Comparison of ENCODE assay signal across 8 cellular contexts in the genomic region with DNA sequence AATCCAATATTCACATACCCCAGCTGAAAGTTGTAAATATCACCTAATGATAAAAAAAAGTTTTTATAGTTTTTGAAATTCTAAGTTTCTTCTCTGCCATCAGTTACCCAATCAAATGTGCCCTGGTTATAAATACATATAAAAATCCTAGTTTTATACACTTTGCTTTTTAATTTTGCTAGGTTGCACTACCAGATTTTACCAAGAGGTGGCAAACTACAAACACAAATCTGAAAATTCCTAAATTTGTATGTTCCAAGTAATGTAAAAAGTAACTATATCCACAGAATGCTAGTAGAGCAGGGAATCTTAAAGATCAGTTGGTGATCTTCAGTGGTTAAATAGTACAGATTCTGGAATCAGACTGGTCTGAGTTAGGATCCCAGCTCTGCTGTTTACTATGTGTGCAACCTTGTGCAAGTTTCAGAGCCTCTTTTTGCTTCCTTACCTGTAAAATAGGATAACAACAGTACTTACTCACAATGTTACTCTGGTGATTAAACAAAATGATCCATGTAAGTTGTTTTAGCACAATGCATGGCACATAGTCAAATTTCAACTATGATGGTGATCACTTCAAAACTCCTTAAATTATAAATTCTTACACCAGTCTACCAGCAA. TPM values are rescaled to one million over a fixed set of nuclear protein-coding genes. Genes with fewer than 3 reads are reported as not detected.
DNase-seq lines count a peak whose midpoint lies in the region; ATAC-seq and TF ChIP-seq lines count a peak whose summit lies in the region.

No MANE protein-coding gene starts in this region.

- peak overlapping the region; percentile 40 for H2BK5ac ChIP-seq in IMR-90 (ENCODE audit: low read depth, low read length, poor library complexity, severe bottlenecking)

- H4K20me1 ChIP-seq in IMR-90 (ENCODE audit: insufficient read depth, low read length), result peaks cover 38% of the 10 kb centered on the region

- POLR2A ChIA-PET in IMR-90 (lab: Charles Lee; ENCODE audit: unreplicated experiment), result interaction anchor here (0.6 kb wide), 1 partner anchor 209 kb away, joined by 3 read pairs; no protein-coding TSS in a partner anchor

- H3K27me3 ChIP-seq in IMR-90 (ENCODE audit: control insufficient read depth, insufficient read depth, low read length), result no peaks in the 10 kb centered on the region
- no peaks in the 10 kb centered on the region for H3K27me3 ChIP-seq in brain microvascular endothelial cell (replicated peaks)
- H3K27me3 ChIP-seq in HAP-1 (ENCODE audit: low read depth), result no peaks in the 10 kb centered on the region

- CTCF ChIA-PET in IMR-90 (lab: Yijun Ruan, JAX), result interaction anchor here (0.6 to 1.3 kb wide), 4 partner anchors 17 to 212 kb away, joined by 3 to 10 read pairs (median 3); no protein-coding TSS in a partner anchor

- H3K9me3 ChIP-seq in IMR-90 (ENCODE audit: control insufficient read depth, insufficient read depth, low read length) (no peaks in the 10 kb centered on the region), HAP-1 (no peaks in the 10 kb centered on the region)

- no peak overlapping the region for H3K18ac ChIP-seq in IMR-90 (ENCODE audit: low read depth, low read length)

- dilution Hi-C loops in IMR-90 (cut with HindIII; ENCODE audit: low sequenced_read_pairs, unreplicated experiment), result no loop called here

- H3K27ac ChIP-seq in IMR-90 (ENCODE audit: insufficient read depth, low read length) (no peak overlapping the region), brain microvascular endothelial cell (no peak overlapping the region)

- TF ChIP-seq RAD21 in IMR-90 (IDR thresholded peaks at IDR 0.05; ENCODE audit: low read length), result peak; percentile 71

- ATAC-seq in IMR-90 (ENCODE audit: low read depth) (peak; percentile 53; the same call in 1 of the 2 replicates), GM21528 (IDR thresholded peaks at IDR 0.05; ENCODE audit: low FRiP score, unreplicated experiment) (no peak), GM18517 (IDR thresholded peaks at IDR 0.05; ENCODE audit: unreplicated experiment) (no peak)

- no peak overlapping the region for H4K8ac ChIP-seq in IMR-90 (ENCODE audit: low read depth in 2 of 2, low read length in 2 of 2)

- H3K56ac ChIP-seq in IMR-90 (ENCODE audit: extremely low read depth, insufficient read depth, low read length), result no peak overlapping the region

- peaks cover 4% of the 10 kb centered on the region; the same call in 1 of the 2 replicates for H3K9me1 ChIP-seq in IMR-90 (ENCODE audit: insufficient read depth, low read length)

- H2BK120ac ChIP-seq in IMR-90 (ENCODE audit: low read depth, low read length), result no peak overlapping the region

- in situ Hi-C loops in Caki2 (cut with HindIII; ENCODE audit: low pct_unique_long_range_greater_than_20kb, low sequenced_read_pairs) (no loop called here), IMR-90 (cut with MboI; ENCODE audit: low sequenced_read_pairs) (loop anchor here (5.0 kb wide), 1 partner anchor 232 kb away; the partner anchor contains the start of gene AP4E1), brain microvascular endothelial cell (cut with HindIII; ENCODE audit: low pct_ligation_motif_present, low sequenced_read_pairs) (no loop called here), HAP-1 (cut with MboI; ENCODE audit: low sequenced_read_pairs) (no loop called here)

- H3K4me3 ChIP-seq in IMR-90 (ENCODE audit: insufficient read depth, low read depth, low read length), result no peak overlapping the region
- H3K4me3 ChIP-seq in brain microvascular endothelial cell (ENCODE audit: low read depth, low read length), result no peak overlapping the region
- H3K4me3 ChIP-seq in HAP-1, result no peak overlapping the region

- peaks cover 8% of the 10 kb centered on the region for H3K4me1 ChIP-seq in IMR-90 (ENCODE audit: control insufficient read depth, insufficient read depth, low read length)
- H3K4me1 ChIP-seq in HAP-1, result no peaks in the 10 kb centered on the region

- H3K14ac ChIP-seq in IMR-90 (replicated peaks; ENCODE audit: low read depth, low read length), result no peak overlapping the region

- H2AFZ ChIP-seq in IMR-90 (replicated peaks; ENCODE audit: low read length, poor library complexity), result no peak overlapping the region

- DNase-seq in Caki2 (ENCODE audit: low read depth) (peak; percentile 31), IMR-90 (peak; percentile 59), brain microvascular endothelial cell (peak; percentile 16), lung microvascular endothelial cell (ENCODE audit: low read depth in 2 of 2) (peak; percentile 45 to 59), COLO829 (ENCODE audit: low spot score) (no peak), HAP-1 (ENCODE audit: low spot score in 2 of 2) (no peak)

- peak overlapping the region; percentile 35; the same call in 1 of the 2 replicates for H2AK5ac ChIP-seq in IMR-90 (ENCODE audit: low read depth, low read length)

- H4K91ac ChIP-seq in IMR-90 (ENCODE audit: insufficient read depth, low read depth, low read length), result no peak overlapping the region

- peak; percentile 76 for TF ChIP-seq CTCF in IMR-90 (conservative IDR thresholded peaks at IDR 0.05; ENCODE audit: low read depth, low read length)
- TF ChIP-seq CTCF in brain microvascular endothelial cell (IDR thresholded peaks at IDR 0.05; ENCODE audit: low read depth, low read length, missing control alignments), result peak; percentile 55

- BruUV-seq in IMR-90 (replicated peaks; lab: Mats Ljungman, UMichigan), result no TSS peak

- intact Hi-C loops in IMR-90 (cut with micrococcal nuclease), result loop anchor here (1.0 to 10.0 kb wide), 3 partner anchors 202 to 519 kb away; partner anchors contain the start of gene AP4E1

- no peak overlapping the region for H3K23ac ChIP-seq in IMR-90 (ENCODE audit: low read depth, low read length)

- no peak overlapping the region for H3K4ac ChIP-seq in IMR-90 (ENCODE audit: low read depth, low read length)

- H2BK15ac ChIP-seq in IMR-90 (ENCODE audit: low read depth, low read length), result peak overlapping the region; percentile 40; the same call in 1 of the 3 replicates

- H3K79me1 ChIP-seq in IMR-90 (ENCODE audit: low read depth in 1 of 2, low read length in 2 of 2), result peaks cover 20 to 63% of the 10 kb centered on the region in 2 experiments

- no peak overlapping the region for H3K4me2 ChIP-seq in IMR-90 (ENCODE audit: low read depth, low read length)

- no peak overlapping the region for H2AK9ac ChIP-seq in IMR-90 (replicated peaks; ENCODE audit: low read depth, low read length, poor library complexity)

- no peak overlapping the region for H4K5ac ChIP-seq in IMR-90 (ENCODE audit: low read depth, low read length)

- no peak overlapping the region; the same call in 1 of the 2 replicates for H2BK20ac ChIP-seq in IMR-90 (ENCODE audit: low read depth, low read length)

- H3K36me3 ChIP-seq in IMR-90 (ENCODE audit: control insufficient read depth, insufficient read depth, low read length) (peaks cover 1% of the 10 kb centered on the region; the same call in 1 of the 2 replicates), brain microvascular endothelial cell (replicated peaks) (no peaks in the 10 kb centered on the region), HAP-1 (replicated peaks) (peaks cover 8% of the 10 kb centered on the region)

- H3K9ac ChIP-seq in IMR-90 (ENCODE audit: low read depth, low read length), result no peak overlapping the region; the same call in 1 of the 2 replicates

- no peak for TF ChIP-seq POLR2A in IMR-90 (IDR thresholded peaks at IDR 0.05; ENCODE audit: low read depth, low read length)

TF ChIP-seq in IMR-90, 13 proteins besides CTCF, POLR2A, EP300 and RAD21:
- TF ChIP-seq MAFK (IDR thresholded peaks at IDR 0.05; ENCODE audit: low read depth, low read length), result 0 out of 2 replicates have a peak, but pooled peaks have one; percentile 8
- peak; percentile 82 for TF ChIP-seq SMC3 (IDR thresholded peaks at IDR 0.05; ENCODE audit: low read depth, low read length)
- no peak for TF ChIP-seq ELK1 (IDR thresholded peaks at IDR 0.05; ENCODE audit: borderline replicate concordance, low read depth, low read length)

RNA-seq across cellular contexts. Expression of gene TRPM7, which starts 11.0 kb away (rescaled TPM):
- total RNA-seq in Caki2 (2014; rRNA removed; shearing (Covaris generic); ENCODE audit: low replicate concordance), result 8.8 and 16.6 TPM in 2 replicates
- total RNA-seq in IMR-90 (2012; rRNA removed) (27.8 and 49.4 TPM in 2 replicates), lung microvascular endothelial cell (19.2 and 31.0 TPM in 2 replicates)
- polyA plus RNA-seq in IMR-90 (2012; rRNA removed), result 6.9 and 10.6 TPM in 2 replicates
- 0.86 and 1.2 TPM in 2 replicates for polyA plus RNA-seq in IMR-90 (2012; cell fraction: cytosol; rRNA removed)
- polyA plus RNA-seq in IMR-90 (2012; cell fraction: nucleus; rRNA removed; ENCODE audit: low replicate concordance), result 2.1 and 18.4 TPM in 2 replicates

Comparison
In these comparisons a context has a peak if more than half of its experiments do, and no peak if none do; other contexts are left out.
1. DNase-seq: peak in Caki2 (single experiment), IMR-90 (single experiment), brain microvascular endothelial cell (single experiment) and lung microvascular endothelial cell (2 of 2); none in COLO829 (single experiment) and HAP-1 (0 of 2).